Comparison of ENCODE assay signal across 8 cellular contexts in genomic region chr3:107523361-107524213, GRCh38. TPM values are rescaled to one million over a fixed set of nuclear protein-coding genes. Genes with fewer than 3 reads are reported as not detected.
A peak's percentile ranks its signal among the peaks of the same experiment; 100 is the strongest.
DNase-seq lines count a peak whose midpoint lies in the region; ATAC-seq, FAIRE-seq and TF ChIP-seq lines count a peak whose summit lies in the region.

No MANE protein-coding gene starts in this region.

- H3K4me2 ChIP-seq in endothelial cell of umbilical vein (ENCODE audit: insufficient read depth, low read length), result peak overlapping the region; percentile 57

- dilution Hi-C loops in endothelial cell of umbilical vein (cut with MboI; ENCODE audit: extremely low pct_ligation_motif_present, low sequenced_read_pairs), result no loop called here

- FAIRE-seq in endothelial cell of umbilical vein (lab: Jason Lieb, UNC), result no peak

- peaks cover 8% of the 10 kb centered on the region for H3K4me1 ChIP-seq in endothelial cell of umbilical vein (ENCODE audit: control insufficient read depth, extremely low read depth, insufficient read depth, low read length)

- H2AFZ ChIP-seq in endothelial cell of umbilical vein (ENCODE audit: low read depth, low read length), result peak overlapping the region; percentile 74

- no peaks in the 10 kb centered on the region for H4K20me1 ChIP-seq in endothelial cell of umbilical vein (replicated peaks; ENCODE audit: control insufficient read depth, extremely low read depth, insufficient read depth, low read length)

- no peaks in the 10 kb centered on the region for H3K9me1 ChIP-seq in endothelial cell of umbilical vein (replicated peaks; ENCODE audit: control insufficient read depth, extremely low read depth, insufficient read depth, low read length)

- BruUV-seq in endothelial cell of umbilical vein (replicated peaks; lab: Mats Ljungman, UMichigan), result no TSS peak

- TF ChIP-seq POLR2A in endothelial cell of umbilical vein (IDR thresholded peaks at IDR 0.05; ENCODE audit: low read depth, low read length), result no peak

- POLR2A ChIA-PET in AG04450 (lab: Yijun Ruan, JAX) (interaction anchor here (0.6 kb wide), 2 partner anchors 14 to 32 kb away, joined by 4 to 5 read pairs; no protein-coding TSS in a partner anchor), endothelial cell of umbilical vein (lab: Charles Lee) (no interaction called here)

- DNase-seq in AG04450 (ENCODE audit: low read depth, low spot score) (no peak), NCI-H748 (lab: John Stamatoyannopoulos, UW; ENCODE audit: unreplicated experiment) (peak; percentile 62), endothelial cell of umbilical vein (ENCODE audit: low read depth, low spot score) (peak; percentile 69), mesenteric fat pad (ENCODE audit: low spot score) (peak; percentile 90)
- DNase-seq in activated CD8-positive, alpha-beta memory T cell treated with anti-CD3 and anti-CD28 coated beads, Interleukin-2, amount 50 U/mL, for 4 hours, result peak; percentile 55
- DNase-seq in stimulated activated CD8-positive, alpha-beta memory T cell treated with anti-CD3 and anti-CD28 coated beads, Interleukin-4, amount 100 ng/mL, for 48 hours, result peak; percentile 67

- H3K9me3 ChIP-seq in AG04450 (ENCODE audit: control insufficient read depth, insufficient read depth, low read length) (no peaks in the 10 kb centered on the region), endothelial cell of umbilical vein (replicated peaks; ENCODE audit: control insufficient read depth, insufficient read depth, low read length) (no peaks in the 10 kb centered on the region)

- H3K27me3 ChIP-seq in AG04450 (ENCODE audit: control insufficient read depth, insufficient read depth, low read length) (no peaks in the 10 kb centered on the region), endothelial cell of umbilical vein (ENCODE audit: control insufficient read depth in 2 of 2, insufficient read depth in 2 of 2, low read length in 2 of 2) (no peaks in the 10 kb centered on the region)

- H3K36me3 ChIP-seq in endothelial cell of umbilical vein (ENCODE audit: control insufficient read depth in 2 of 2, extremely low read depth in 1 of 2, insufficient read depth in 2 of 2, low read length in 2 of 2), result no peaks in the 10 kb centered on the region

- H3K4me3 ChIP-seq in AG04450 (ENCODE audit: low read depth, low read length) (peak overlapping the region; percentile 82), endothelial cell of umbilical vein (replicated peaks in 1 of 3; ENCODE audit: insufficient read depth in 1 of 3, low read depth in 1 of 3, low read length in 3 of 3) (peak overlapping the region; percentile 85 to 87 (median 86))

- intact Hi-C loops in endothelial cell of umbilical vein (cut with micrococcal nuclease), result loop anchor here (1.0 to 5.0 kb wide), 6 partner anchors 75 to 287 kb away; no protein-coding TSS in a partner anchor

- CTCF ChIA-PET in AG04450 (lab: Charles Lee) (interaction anchor here (0.9 to 1.9 kb wide), 5 partner anchors 93 to 288 kb away, joined by 3 to 7 read pairs (median 5); no protein-coding TSS in a partner anchor), endothelial cell of umbilical vein (lab: Charles Lee) (interaction anchor here (0.9 to 1.6 kb wide), 6 partner anchors 14 to 288 kb away, joined by 3 to 9 read pairs (median 8); no protein-coding TSS in a partner anchor)

- TF ChIP-seq CTCF in AG04450 (IDR thresholded peaks at IDR 0.05; ENCODE audit: low read depth, low read length), result no peak
- no peak for TF ChIP-seq CTCF in endothelial cell of umbilical vein (IDR thresholded peaks at IDR 0.05; ENCODE audit: extremely low read depth in 1 of 2, insufficient read depth in 1 of 2, low read depth in 1 of 2, low read length in 2 of 2)

- ATAC-seq in GM18520 (IDR thresholded peaks at IDR 0.05; ENCODE audit: unreplicated experiment) (peak; percentile 14), HG03064 (IDR thresholded peaks at IDR 0.05; ENCODE audit: low read depth, unreplicated experiment) (peak; percentile 25)

- H3K27ac ChIP-seq in AG04450 (ENCODE audit: low read depth, low read length) (peak overlapping the region; percentile 72), endothelial cell of umbilical vein (ENCODE audit: insufficient read depth, low read depth, low read length) (peak overlapping the region; percentile 18)

- H3K9ac ChIP-seq in endothelial cell of umbilical vein (replicated peaks; ENCODE audit: extremely low read depth, insufficient read depth, low read length), result peak overlapping the region; percentile 59

- H3K79me2 ChIP-seq in endothelial cell of umbilical vein (ENCODE audit: control insufficient read depth, insufficient read depth, low read length), result peaks cover 15% of the 10 kb centered on the region

TF ChIP-seq in endothelial cell of umbilical vein, 7 proteins besides CTCF, POLR2A, EP300 and RAD21:
- TF ChIP-seq EZH2 (IDR thresholded peaks at IDR 0.05; ENCODE audit: borderline replicate concordance, low read depth, low read length, severe bottlenecking) (no peak), MYC (IDR thresholded peaks at IDR 0.05; ENCODE audit: low read depth, low read length) (no peak), FOS (IDR thresholded peaks at IDR 0.05; ENCODE audit: borderline replicate concordance, insufficient read depth, low read length) (no peak), POLR2AphosphoS5 (IDR thresholded peaks at IDR 0.05; ENCODE audit: insufficient read depth, low read depth, low read length) (no peak), JUN (IDR thresholded peaks at IDR 0.05; ENCODE audit: borderline replicate concordance, insufficient read depth, insufficient read length, low read depth) (no peak), MAX (IDR thresholded peaks at IDR 0.05; ENCODE audit: insufficient read depth, insufficient read length) (no peak), GATA2 (IDR thresholded peaks at IDR 0.05; ENCODE audit: insufficient read depth, insufficient read length, low read depth, low read length) (no peak)

RNA-seq across cellular contexts. Expression of gene BBX, which starts 0.8 kb away (rescaled TPM):
- polyA plus RNA-seq in AG04450 (2011; rRNA removed), result 38.2 and 46.1 TPM in 2 replicates
- 69.0 and 82.0 TPM in 2 replicates for polyA minus RNA-seq in AG04450 (2011; rRNA and poly(A)+ RNA removed)
- total RNA-seq in endothelial cell of umbilical vein, result 35.6 and 43.4 TPM in 2 replicates
- 11.2 and 21.4 TPM in 2 replicates for polyA plus RNA-seq in endothelial cell of umbilical vein
- 11.6 and 12.2 TPM in 2 replicates for polyA plus RNA-seq in endothelial cell of umbilical vein (2011; cell fraction: cytosol; rRNA removed)
- polyA plus RNA-seq in endothelial cell of umbilical vein (2011; cell fraction: nucleus; rRNA removed), result 35.2 and 35.6 TPM in 2 replicates
- polyA plus RNA-seq in endothelial cell of umbilical vein (2012), result 20.9 and 26.2 TPM in 2 replicates
- 62.4 and 78.5 TPM in 2 replicates for polyA minus RNA-seq in endothelial cell of umbilical vein
- 43.8 TPM for polyA minus RNA-seq in endothelial cell of umbilical vein (2011; cell fraction: cytosol; rRNA and poly(A)+ RNA removed)
- 130 and 148 TPM in 2 replicates for polyA minus RNA-seq in endothelial cell of umbilical vein (2011; cell fraction: nucleus; rRNA and poly(A)+ RNA removed)
- total RNA-seq in mesenteric fat pad, result 43.4 TPM
